ENCODE assay signal across 8 cellular contexts in genomic region chr7:76314042-76314721, GRCh38. TPM values are rescaled to one million over a fixed set of nuclear protein-coding genes. Genes with fewer than 3 reads are reported as not detected.
A peak's percentile ranks its signal among the peaks of the same experiment; 100 is the strongest.
DNase-seq lines count a peak whose midpoint lies in the region; TF ChIP-seq lines count a peak whose summit lies in the region.

No MANE protein-coding gene starts in this region.

- H3K4me3 ChIP-seq in DOHH2 (ENCODE audit: low read length) (peak overlapping the region; percentile 58), HAP-1 (0 out of 2 replicates have a peak overlapping the region, but pooled peaks have one; percentile 5), osteoblast (ENCODE audit: insufficient read depth, low read length) (no peak overlapping the region), testis (no peak overlapping the region)

- no peak for TF ChIP-seq POLR2A in testis (IDR thresholded peaks at IDR 0.05)

- H3K4me2 ChIP-seq in DOHH2 (ENCODE audit: low read length) (peak overlapping the region; percentile 67), osteoblast (ENCODE audit: insufficient read depth, low read length) (peak overlapping the region; percentile 55)

- peak overlapping the region; percentile 78 for H2AFZ ChIP-seq in osteoblast (ENCODE audit: low read length)

- whole genome bisulfite sequencing in testis, 2 donors = 13 to 26% methylated on average over 8 to 15 of the region's 15 CpGs

- intact Hi-C loops in testis (cut with DNase I; ENCODE audit: low total_unique reads) = no loop called here

- H3K4me1 ChIP-seq in DOHH2 (ENCODE audit: control insufficient read depth, low read length) = peaks cover 30% of the 10 kb centered on the region
- peaks cover 8% of the 10 kb centered on the region for H3K4me1 ChIP-seq in HAP-1
- peaks cover 10% of the 10 kb centered on the region for H3K4me1 ChIP-seq in osteoblast (ENCODE audit: insufficient read depth, low read length)
- H3K4me1 ChIP-seq in testis = peaks cover 10% of the 10 kb centered on the region

- H3K36me3 ChIP-seq in DOHH2 (ENCODE audit: control insufficient read depth, low read length) (no peaks in the 10 kb centered on the region), HAP-1 (replicated peaks) (no peaks in the 10 kb centered on the region), osteoblast (ENCODE audit: insufficient read depth, low read length) (no peaks in the 10 kb centered on the region), testis (ENCODE audit: low read depth, missing control alignments) (no peaks in the 10 kb centered on the region)

- peak; percentile 86 to 99 for DNase-seq in HAP-1 (ENCODE audit: low spot score in 2 of 2)
- peak; percentile 89 for DNase-seq in MV-4-11 (lab: John Stamatoyannopoulos, UW)
- peak; percentile 66 for DNase-seq in SHP77 treated with DMSO at 0.1 percent for 48 hours (lab: John Stamatoyannopoulos, UW)
- DNase-seq in activated effector memory CD4-positive, alpha-beta T cell treated with anti-CD3 and anti-CD28 coated beads, Interleukin-2, amount 50 U/mL, for 16 hours = peak; percentile 99
- DNase-seq in foreskin melanocyte = peak; percentile 81
- peak; percentile 99 for DNase-seq in osteoblast (ENCODE audit: insufficient read length, low spot score, missing footprints)
- peak; percentile 98 for DNase-seq in testis

- peak; percentile 100 for TF ChIP-seq CTCF in DOHH2 (IDR thresholded peaks at IDR 0.05; ENCODE audit: low read depth, low read length, poor library complexity, severe bottlenecking)
- TF ChIP-seq CTCF in osteoblast (IDR thresholded peaks at IDR 0.05; ENCODE audit: extremely low read depth, low read depth, low read length) = peak; percentile 100
- TF ChIP-seq CTCF in testis (IDR thresholded peaks at IDR 0.05) = peak; percentile 98 to 100 (median 99)

- H3F3A ChIP-seq in DOHH2 (ENCODE audit: control insufficient read depth, insufficient read depth) = peaks cover 4% of the 10 kb centered on the region

- no peaks in the 10 kb centered on the region for H4K20me1 ChIP-seq in DOHH2 (ENCODE audit: control insufficient read depth, insufficient read depth, low read depth, low read length)
- no peaks in the 10 kb centered on the region for H4K20me1 ChIP-seq in osteoblast (ENCODE audit: insufficient read depth, low read length)

- no peak overlapping the region for H3K27ac ChIP-seq in DOHH2 (ENCODE audit: low read depth, low read length)
- H3K27ac ChIP-seq in osteoblast (ENCODE audit: low read depth, low read length) = no peak overlapping the region
- H3K27ac ChIP-seq in testis = peak overlapping the region in 1 of 2 donors; percentile 36

- no peaks in the 10 kb centered on the region for H3K9me2 ChIP-seq in DOHH2 (replicated peaks; ENCODE audit: control insufficient read depth, low read length)

- in situ Hi-C loops in HAP-1 (cut with MboI; ENCODE audit: low sequenced_read_pairs) = loop anchor here (5.0 kb wide), 1 partner anchor 137 kb away; no protein-coding TSS in a partner anchor

- H3K79me2 ChIP-seq in DOHH2 (ENCODE audit: control insufficient read depth, low read length) (no peaks in the 10 kb centered on the region), osteoblast (ENCODE audit: insufficient read depth, low read length) (no peaks in the 10 kb centered on the region)

- no peaks in the 10 kb centered on the region for H3K9me3 ChIP-seq in DOHH2 (ENCODE audit: control insufficient read depth, insufficient read depth, low read length)
- H3K9me3 ChIP-seq in HAP-1 = no peaks in the 10 kb centered on the region
- H3K9me3 ChIP-seq in osteoblast (ENCODE audit: low read depth, low read length) = no peaks in the 10 kb centered on the region
- no peaks in the 10 kb centered on the region for H3K9me3 ChIP-seq in testis

- H3K27me3 ChIP-seq in DOHH2 (ENCODE audit: control insufficient read depth, low read length) = no peaks in the 10 kb centered on the region
- H3K27me3 ChIP-seq in HAP-1 (ENCODE audit: low read depth) = no peaks in the 10 kb centered on the region
- H3K27me3 ChIP-seq in osteoblast (ENCODE audit: insufficient read depth, low read length) = no peaks in the 10 kb centered on the region
- H3K27me3 ChIP-seq in testis = no peaks in the 10 kb centered on the region

RNA-seq across cellular contexts. Expression of gene HSPB1, which starts 11.7 kb away (rescaled TPM):
- 67.2 and 72.7 TPM in 2 replicates for total RNA-seq in osteoblast
- 100 to 1,000 TPM; 216 to 245 TPM for total RNA-seq in testis
- 190 TPM for polyA plus RNA-seq in testis (ENCODE audit: insufficient read depth, low read depth, low replicate concordance)

RNA-seq across cellular contexts. Expression of gene YWHAG, which starts 44.6 kb away (rescaled TPM):
- total RNA-seq in osteoblast = 99.9 and 121 TPM in 2 replicates
- total RNA-seq in testis = 10 to 100 TPM; 78.4 to 80.2 TPM
- polyA plus RNA-seq in testis (ENCODE audit: insufficient read depth, low read depth, low replicate concordance) = 67.4 TPM

Comparison
In these comparisons a context has a peak if more than half of its experiments do, and no peak if none do; other contexts are left out.
1. H3K4me3 ChIP-seq: peak in DOHH2 (single experiment) and HAP-1 (single experiment); none in osteoblast (single experiment) and testis (0 of 2).
2. Peak in every context shown above with its lines, with median percentiles within 50 percentile points of each other: CTCF ChIP-seq and DNase-seq.